ENCODE assay signal across 8 cellular contexts in the genomic region with DNA sequence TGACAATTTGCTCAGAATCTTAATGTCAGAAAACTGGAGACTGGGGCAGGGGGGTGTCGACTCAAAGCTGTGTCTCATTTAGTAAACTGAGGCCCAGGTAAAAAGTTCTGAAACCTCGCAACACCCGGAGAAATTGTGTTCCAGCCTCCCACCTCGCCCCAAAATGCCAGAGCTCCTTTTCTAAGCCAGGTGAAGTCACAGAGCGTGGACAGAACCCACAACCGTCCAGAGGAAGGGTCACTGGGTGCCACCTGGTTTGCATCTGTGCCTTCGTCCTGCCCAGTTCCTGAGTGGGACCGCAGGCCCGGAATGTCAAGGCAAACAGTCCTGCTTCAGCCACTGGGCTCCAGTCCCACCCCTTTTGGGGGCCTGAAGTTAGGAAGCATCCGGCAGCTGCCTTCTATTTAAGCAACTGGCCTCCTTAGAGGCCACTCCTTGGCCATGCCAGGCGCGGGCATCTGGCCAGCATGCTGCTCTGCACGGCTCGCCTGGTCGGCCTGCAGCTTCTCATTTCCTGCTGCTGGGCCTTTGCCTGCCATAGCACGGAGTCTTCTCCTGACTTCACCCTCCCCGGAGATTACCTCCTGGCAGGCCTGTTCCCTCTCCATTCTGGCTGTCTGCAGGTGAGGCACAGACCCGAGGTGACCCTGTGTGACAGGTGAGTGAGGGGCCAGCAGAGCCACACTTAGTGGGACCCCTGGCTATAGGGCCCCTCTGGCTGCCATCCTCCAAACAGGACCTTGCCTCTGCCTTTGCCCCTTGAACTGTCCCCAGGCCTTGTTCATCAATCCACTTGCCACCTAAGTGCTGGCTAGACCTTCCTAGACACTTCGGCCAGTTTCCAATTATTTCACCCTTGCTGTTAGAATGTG.
A peak's percentile ranks its signal among the peaks of the same experiment; 100 is the strongest.
DNase-seq lines count a peak whose midpoint lies in the region; ATAC-seq lines count a peak whose summit lies in the region.

A gene (plus strand): TSS at position 401 of the 872 bp plus-strand sequence. CDS start 67 bp downstream, at position 468.

- H3K27me3 ChIP-seq in BLaER1 treated with 17β-estradiol and CSF1 and Interleukin-3, amounts not matched to agents 10 nM and 100 nM = no peaks in the 10 kb centered on the region
- H3K27me3 ChIP-seq in mucosa of rectum (ENCODE audit: control insufficient read depth in 2 of 2, insufficient read depth in 2 of 2, low read length in 2 of 2) = no peaks in the 10 kb centered on the region

- peaks cover 0 to 38% (median 21%) of the 10 kb centered on the region in 11 experiments; a peak in 15 of 22 replicates for H4K20me1 ChIP-seq in BLaER1 treated with 17β-estradiol and CSF1 and Interleukin-3, amounts not matched to agents 10 nM and 100 nM

- H3K36me3 Mint-ChIP-seq in effector memory CD8-positive, alpha-beta T cell (ENCODE audit: insufficient read depth) = peaks cover 22% of the 10 kb centered on the region

- peak within 1 kb of the TSS; percentile 81 to 82 for H3K4me3 Mint-ChIP-seq in effector memory CD8-positive, alpha-beta T cell

- peaks cover 3 to 7% of the 10 kb centered on the region in 2 donors for H3K4me1 Mint-ChIP-seq in effector memory CD8-positive, alpha-beta T cell (ENCODE audit: low read depth in 2 of 2)

- ATAC-seq in effector memory CD8-positive, alpha-beta T cell (replicated peaks) = no peak
- ATAC-seq in HG02763 (IDR thresholded peaks at IDR 0.05; ENCODE audit: unreplicated experiment) = no peak
- no peak for ATAC-seq in HG02852 (IDR thresholded peaks at IDR 0.05; ENCODE audit: unreplicated experiment)

- peak; percentile 60 to 69 for DNase-seq in NCI-H526 (lab: John Stamatoyannopoulos, UW)
- no peak for DNase-seq in effector memory CD8-positive, alpha-beta T cell
- no peak for DNase-seq in midbrain (lab: John Stamatoyannopoulos, UW)
- DNase-seq in stimulated activated naive CD4-positive, alpha-beta T cell (lab: John Stamatoyannopoulos, UW) = no peak

- H3K27me3 Mint-ChIP-seq in effector memory CD8-positive, alpha-beta T cell = no peaks in the 10 kb centered on the region

- H3K4me3 ChIP-seq in BLaER1 treated with 17β-estradiol and CSF1 and Interleukin-3, amounts not matched to agents 10 nM and 100 nM = peak within 1 kb of the TSS; percentile 94 to 100 (median 100)
- peak within 1 kb of the TSS; percentile 88 to 91 for H3K4me3 ChIP-seq in mucosa of rectum (ENCODE audit: low read length in 2 of 2)

- H3K4me1 ChIP-seq in BLaER1 treated with 17β-estradiol and CSF1 and Interleukin-3, amounts not matched to agents 10 nM and 100 nM = peaks cover 12 to 23% (median 19%) of the 10 kb centered on the region in 10 experiments
- H3K4me1 ChIP-seq in mucosa of rectum (ENCODE audit: control insufficient read depth in 2 of 2, insufficient read depth in 2 of 2, low read length in 2 of 2) = peaks cover 8 to 16% of the 10 kb centered on the region in 2 donors

- H3K9me3 ChIP-seq in BLaER1 treated with 17β-estradiol and CSF1 and Interleukin-3, amounts not matched to agents 10 nM and 100 nM (replicated peaks in 1 of 11) = peaks cover 0 to 8% (median under 1%) of the 10 kb centered on the region in 11 experiments; a peak in 8 of 22 replicates
- no peaks in the 10 kb centered on the region for H3K9me3 ChIP-seq in mucosa of rectum (ENCODE audit: control insufficient read depth in 2 of 2, low read length in 2 of 2)

- peak within 1 kb of the TSS; percentile 84 to 98 (median 92) for H3K27ac ChIP-seq in BLaER1 treated with 17β-estradiol and CSF1 and Interleukin-3, amounts not matched to agents 10 nM and 100 nM
- H3K27ac ChIP-seq in mucosa of rectum (ENCODE audit: low read depth in 2 of 2, low read length in 2 of 2) = peak within 1 kb of the TSS in 1 of 2 donors; percentile 16

- H3K36me3 ChIP-seq in BLaER1 treated with 17β-estradiol and CSF1 and Interleukin-3, amounts not matched to agents 10 nM and 100 nM = peaks cover 4 to 17% (median 13%) of the 10 kb centered on the region in 11 experiments; a peak in 21 of 22 replicates
- peaks cover 0 to 7% of the 10 kb centered on the region in 2 donors for H3K36me3 ChIP-seq in mucosa of rectum (ENCODE audit: control insufficient read depth in 2 of 2, insufficient read depth in 2 of 2, low read length in 2 of 2)

- H3K27ac Mint-ChIP-seq in effector memory CD8-positive, alpha-beta T cell = peak within 1 kb of the TSS in 1 of 2 donors; percentile 62

- H3K4me2 ChIP-seq in BLaER1 treated with 17β-estradiol and CSF1 and Interleukin-3, amounts not matched to agents 10 nM and 100 nM = peak within 1 kb of the TSS; percentile 78 to 98 (median 95)

- H3K9me3 Mint-ChIP-seq in effector memory CD8-positive, alpha-beta T cell = no peaks in the 10 kb centered on the region

- H3K9ac ChIP-seq in BLaER1 treated with 17β-estradiol and CSF1 and Interleukin-3, amounts not matched to agents 10 nM and 100 nM = peak within 1 kb of the TSS; percentile 91 to 99 (median 96)
- peak within 1 kb of the TSS; percentile 79 to 87 for H3K9ac ChIP-seq in mucosa of rectum (ENCODE audit: low read depth in 1 of 2, low read length in 2 of 2)

Comparison
In these comparisons a context has a peak if more than half of its experiments do, and no peak if none do; other contexts are left out.
1. DNase-seq: peak in NCI-H526 (2 of 2); none in effector memory CD8-positive, alpha-beta T cell (0 of 3), midbrain (single experiment) and stimulated activated naive CD4-positive, alpha-beta T cell (0 of 6).